ENCODE assay signal across 17 cellular contexts in genomic region chr3:119625451-119626153, GRCh38. TPM values are rescaled to one million over a fixed set of nuclear protein-coding genes. Genes with fewer than 3 reads are reported as not detected.
DNase-seq lines count a peak whose midpoint lies in the region; ATAC-seq and TF ChIP-seq lines count a peak whose summit lies in the region.
"Had no signal": no experiment of that assay in that cellular context is flagged by ENCODE, and none has a peak within 500 bp of the region (broad histone marks: within the 10 kb centered on the region; RNA-seq: fewer than 3 reads in every experiment).

No MANE protein-coding gene starts in this region.

- intact Hi-C loops in gastrocnemius medialis (cut with DNase I; ENCODE audit: low total_unique reads): no loop called here

- TF ChIP-seq CTCF in SK-N-SH (IDR thresholded peaks at IDR 0.05) (no peak), WTC11 (IDR thresholded peaks at IDR 0.05) (no peak), gastrocnemius medialis (IDR thresholded peaks at IDR 0.05 in 4 of 5, conservative IDR thresholded peaks at IDR 0.05 in 1 of 5) (no peak), upper lobe of left lung (IDR thresholded peaks at IDR 0.05) (no peak)

- H3K27me3 ChIP-seq in SK-N-SH (ENCODE audit: insufficient read depth) (no peaks in the 10 kb centered on the region), mesendoderm (ENCODE audit: insufficient read depth, low read length, poor library complexity) (no peaks in the 10 kb centered on the region), gastrocnemius medialis (no peaks in the 10 kb centered on the region), Karpas-422 (ENCODE audit: low read length) (peaks cover 4% of the 10 kb centered on the region; the same call in 1 of the 2 replicates), upper lobe of left lung (no peaks in the 10 kb centered on the region)
- H3K27me3 ChIP-seq: BLaER1 treated with 17β-estradiol and CSF1 and Interleukin-3, amounts not matched to agents 10 nM and 100 nM had no signal

- H3K36me3 Mint-ChIP-seq in WTC11: no peaks in the 10 kb centered on the region; the same call in 1 of the 2 replicates

- DNase-seq in SK-N-SH (no peak), WTC11 (ENCODE audit: low spot score) (no peak), mesendoderm (peak; percentile 67), gastrocnemius medialis (peak in 1 of 2 donors; percentile 48), Karpas-422 (no peak), HuH-7 (ENCODE audit: low spot score) (no peak), upper lobe of left lung (no peak)
- DNase-seq: 8988T, DMS79, NCI-H1105 treated with DMSO at 0.1 percent for 48 hours, NCI-H187 treated with DMSO at 0.1 percent for 48 hours, NCI-H446, NCI-H774, PC-9 had no signal

- peak overlapping the region; percentile 22 for H2AK5ac ChIP-seq in mesendoderm (ENCODE audit: low read length)

- no peak overlapping the region for H4K8ac ChIP-seq in mesendoderm (ENCODE audit: low read depth, low read length)

- H4K20me1 ChIP-seq in SK-N-SH (ENCODE audit: insufficient read depth) (no peaks in the 10 kb centered on the region), Karpas-422 (ENCODE audit: insufficient read depth, low read depth, low read length) (no peaks in the 10 kb centered on the region)
- H4K20me1 ChIP-seq: BLaER1 treated with 17β-estradiol and CSF1 and Interleukin-3, amounts not matched to agents 10 nM and 100 nM had no signal

- CTCF ChIA-PET in SK-N-SH (lab: Yijun Ruan, JAX) (interaction anchor here (1.3 to 2.2 kb wide), 4 partner anchors 10 to 64 kb away, joined by 3 to 5 read pairs (median 4); no protein-coding TSS in a partner anchor), WTC11 (lab: Charles Lee) (no interaction called here)

- TF ChIP-seq POLR2A in gastrocnemius medialis (IDR thresholded peaks at IDR 0.05): no peak
- TF ChIP-seq POLR2A in upper lobe of left lung (IDR thresholded peaks at IDR 0.05): no peak

- H3K9ac ChIP-seq in SK-N-SH (no peak overlapping the region), mesendoderm (ENCODE audit: low read length) (no peak overlapping the region), Karpas-422 (ENCODE audit: low read length) (no peak overlapping the region)
- H3K9ac ChIP-seq: BLaER1 treated with 17β-estradiol and CSF1 and Interleukin-3, amounts not matched to agents 10 nM and 100 nM had no signal

- peaks cover 5 to 9% of the 10 kb centered on the region in 2 experiments; a peak in 2 of 4 replicates for H3K4me1 ChIP-seq in SK-N-SH (ENCODE audit: control insufficient read depth in 1 of 2, insufficient read depth in 2 of 2, low read depth in 1 of 2, low read length in 1 of 2)
- H3K4me1 ChIP-seq in mesendoderm (ENCODE audit: control insufficient read depth, low read depth, low read length): peaks cover 11% of the 10 kb centered on the region
- peaks cover 69 to 76% of the 10 kb centered on the region in 2 donors for H3K4me1 ChIP-seq in gastrocnemius medialis
- H3K4me1 ChIP-seq in Karpas-422 (ENCODE audit: low read length): no peaks in the 10 kb centered on the region
- peaks cover 22 to 30% (median 26%) of the 10 kb centered on the region in 4 donors for H3K4me1 ChIP-seq in upper lobe of left lung

- H3K27ac ChIP-seq in SK-N-SH (ENCODE audit: low read depth in 2 of 2, low read length in 1 of 2) (no peak overlapping the region), mesendoderm (ENCODE audit: low read depth, low read length) (no peak overlapping the region), gastrocnemius medialis (peak overlapping the region; percentile 84 to 95 (median 90)), Karpas-422 (ENCODE audit: low read length) (no peak overlapping the region), upper lobe of left lung (peak overlapping the region in 2 of 4 donors; percentile 18 to 55)
- H3K27ac ChIP-seq: HL-60, PC-9 had no signal

- H3K56ac ChIP-seq in mesendoderm (ENCODE audit: low read length): peak overlapping the region; percentile 71

- no peaks in the 10 kb centered on the region for H3K79me2 ChIP-seq in SK-N-SH (ENCODE audit: insufficient read depth)
- H3K79me2 ChIP-seq in mesendoderm (ENCODE audit: control insufficient read depth, insufficient read depth, low read length): no peaks in the 10 kb centered on the region
- no peaks in the 10 kb centered on the region for H3K79me2 ChIP-seq in Karpas-422 (ENCODE audit: low read length)

- H3K4ac ChIP-seq in mesendoderm (ENCODE audit: low read depth, low read length): no peak overlapping the region

- no peaks in the 10 kb centered on the region for H3F3A ChIP-seq in SK-N-SH (replicated peaks; ENCODE audit: insufficient read depth)

- POLR2A ChIA-PET in SK-N-SH (lab: Yijun Ruan, JAX) (no interaction called here), WTC11 (lab: Charles Lee) (no interaction called here)

- no peak overlapping the region for H2AFZ ChIP-seq in SK-N-SH (ENCODE audit: low read depth)
- H2AFZ ChIP-seq in Karpas-422 (ENCODE audit: low read length): no peak overlapping the region
- H2AFZ ChIP-seq: PC-9 had no signal

- peak; percentile 29 for ATAC-seq in SK-N-SH treated with all-trans-retinoic acid at 6 μM for 48 hours
- peak; percentile 29 for ATAC-seq in WTC11
- peak; percentile 6 to 29 for ATAC-seq in gastrocnemius medialis
- ATAC-seq in upper lobe of left lung (ENCODE audit: low FRiP score in 2 of 2): no peak

- no peaks in the 10 kb centered on the region; the same call in 1 of the 2 replicates for H3K27me3 Mint-ChIP-seq in WTC11 (ENCODE audit: low read depth)

- H3K9me3 Mint-ChIP-seq in WTC11: peaks cover 5% of the 10 kb centered on the region; the same call in 1 of the 2 replicates

- TF ChIP-seq RAD21 in SK-N-SH (IDR thresholded peaks at IDR 0.05; ENCODE audit: low read length): no peak

- no peak overlapping the region for H3K4me2 ChIP-seq in SK-N-SH
- no peak overlapping the region for H3K4me2 ChIP-seq in mesendoderm (ENCODE audit: low read length)
- H3K4me2 ChIP-seq in Karpas-422 (ENCODE audit: low read depth, low read length, poor library complexity, severe bottlenecking): no peak overlapping the region
- H3K4me2 ChIP-seq: PC-9 had no signal

- H3K4me3 ChIP-seq in SK-N-SH (ENCODE audit: low read depth in 2 of 2, low read length in 1 of 2) (no peak overlapping the region), mesendoderm (ENCODE audit: low read length) (no peak overlapping the region), gastrocnemius medialis (no peak overlapping the region), Karpas-422 (ENCODE audit: low read length) (no peak overlapping the region), upper lobe of left lung (no peak overlapping the region)
- H3K4me3 ChIP-seq: BLaER1 treated with 17β-estradiol and CSF1 and Interleukin-3, amounts not matched to agents 10 nM and 100 nM; PC-9 had no signal

- H3K4me1 Mint-ChIP-seq in WTC11: peaks cover 20% of the 10 kb centered on the region

- H3K36me3 ChIP-seq in SK-N-SH (replicated peaks in 1 of 2; ENCODE audit: control insufficient read depth in 1 of 2, insufficient read depth in 2 of 2, low read length in 1 of 2): no peaks in the 10 kb centered on the region
- H3K36me3 ChIP-seq in mesendoderm (ENCODE audit: control insufficient read depth, insufficient read depth, low read length): no peaks in the 10 kb centered on the region
- no peaks in the 10 kb centered on the region for H3K36me3 ChIP-seq in gastrocnemius medialis
- H3K36me3 ChIP-seq in Karpas-422 (ENCODE audit: insufficient read depth, low read length): no peaks in the 10 kb centered on the region
- no peaks in the 10 kb centered on the region for H3K36me3 ChIP-seq in upper lobe of left lung
- H3K36me3 ChIP-seq: BLaER1 treated with 17β-estradiol and CSF1 and Interleukin-3, amounts not matched to agents 10 nM and 100 nM had no signal

- H3K18ac ChIP-seq in mesendoderm (ENCODE audit: low read length): no peak overlapping the region

- in situ Hi-C loops in gastrocnemius medialis (cut with MboI; ENCODE audit: low sequenced_read_pairs in 4 of 4): no loop called here

- 70% methylated on average over 5 of the region's 8 CpGs for WGBS in SK-N-SH (ENCODE audit: low lambda C conversion rate)
- no CpG with 5 or more reads among the region's 8 CpGs for WGBS in mesendoderm (ENCODE audit: extremely low coverage, insufficient coverage, low lambda C conversion rate)
- 72 to 75% methylated on average over 8 of the region's 8 CpGs for WGBS in upper lobe of left lung, 2 donors

- peak overlapping the region; percentile 4 for H2BK5ac ChIP-seq in mesendoderm (ENCODE audit: low read length)

- H3K9me2 ChIP-seq in SK-N-SH: no peaks in the 10 kb centered on the region
- H3K9me2 ChIP-seq in Karpas-422 (replicated peaks; ENCODE audit: insufficient read depth, low read length): no peaks in the 10 kb centered on the region

- H3K4me3 Mint-ChIP-seq in WTC11: no peak overlapping the region

- H3K79me1 ChIP-seq in mesendoderm (ENCODE audit: low read length): no peaks in the 10 kb centered on the region

- no peaks in the 10 kb centered on the region for H3K9me3 ChIP-seq in SK-N-SH
- H3K9me3 ChIP-seq in gastrocnemius medialis: no peaks in the 10 kb centered on the region
- H3K9me3 ChIP-seq in Karpas-422 (ENCODE audit: low read length): no peaks in the 10 kb centered on the region
- no peaks in the 10 kb centered on the region for H3K9me3 ChIP-seq in upper lobe of left lung
- H3K9me3 ChIP-seq: BLaER1 treated with 17β-estradiol and CSF1 and Interleukin-3, amounts not matched to agents 10 nM and 100 nM had no signal

- no peak for TF ChIP-seq EP300 in SK-N-SH (IDR thresholded peaks at IDR 0.05; ENCODE audit: borderline replicate concordance in 1 of 2, low read depth in 1 of 2, low read length in 1 of 2)
- TF ChIP-seq EP300 in upper lobe of left lung (IDR thresholded peaks at IDR 0.05): no peak

- H3K27ac Mint-ChIP-seq in WTC11: no peak overlapping the region

- H2BK120ac ChIP-seq in mesendoderm (ENCODE audit: low read depth, low read length): no peak overlapping the region

- H2BK15ac ChIP-seq in mesendoderm (replicated peaks; ENCODE audit: low read depth): no peak overlapping the region

- H4K5ac ChIP-seq in mesendoderm (ENCODE audit: low read length): no peak overlapping the region

- no peak overlapping the region for H3K23ac ChIP-seq in mesendoderm (ENCODE audit: low read length)

RNA-seq across cellular contexts. Expression of gene PLA1A, which starts 27.9 kb away (rescaled TPM):
- polyA plus RNA-seq in SK-N-SH (2012; rRNA removed): 0.08 TPM in 1 of 2 replicates, not detected in the other
- polyA plus RNA-seq in SK-N-SH (2012; cell fraction: cytosol; rRNA removed): 0.09 TPM in 1 of 2 replicates, not detected in the other
- 0.06 TPM in 1 of 2 replicates, not detected in the other for polyA plus RNA-seq in SK-N-SH (2012; cell fraction: nucleus; rRNA removed)
- total RNA-seq in WTC11 (2021) (0.11 TPM in 1 of 3 replicates, not detected in the others), gastrocnemius medialis (1 to 10 TPM in 3 of 4 donors, under 1 TPM in 1; 0.97 to 9.6 (median 3.2) TPM), upper lobe of left lung (10 to 100 TPM in 4 of 6 donors, 1 to 10 TPM in 2; 1.0 to 27.8 (median 14.6) TPM)
- polyA plus RNA-seq in mesendoderm (2013, experiment 1 of 2): 0.08 TPM
- polyA plus RNA-seq in mesendoderm (2013, experiment 2 of 2): 0.08 TPM
- total RNA-seq in Karpas-422 (2014; rRNA removed; shearing (Covaris generic); ENCODE audit: low replicate concordance): not detected in 2 replicates
- total RNA-seq: PC-9 had no signal

RNA-seq across cellular contexts. Expression of gene POPDC2, which starts 34.8 kb away (rescaled TPM):
- 19.9 and 38.8 TPM in 2 replicates for polyA plus RNA-seq in SK-N-SH (2012; rRNA removed)
- 21.0 and 24.0 TPM in 2 replicates for polyA plus RNA-seq in SK-N-SH (2012; cell fraction: cytosol; rRNA removed)
- polyA plus RNA-seq in SK-N-SH (2012; cell fraction: nucleus; rRNA removed): 45.1 and 48.3 TPM in 2 replicates
- 0.48 to 0.64 TPM (median 0.53 TPM) in 3 replicates for total RNA-seq in WTC11 (2021)
- polyA plus RNA-seq in mesendoderm (2013, experiment 1 of 2): 0.25 TPM
- polyA plus RNA-seq in mesendoderm (2013, experiment 2 of 2): 0.25 TPM
- 10 to 100 TPM in 3 of 4 donors, 1 to 10 TPM in 1; 7.8 to 38.9 (median 30.3) TPM for total RNA-seq in gastrocnemius medialis
- 0.32 and 1.0 TPM in 2 replicates for total RNA-seq in Karpas-422 (2014; rRNA removed; shearing (Covaris generic); ENCODE audit: low replicate concordance)
- 1 to 10 TPM; 2.0 to 5.2 (median 2.2) TPM for total RNA-seq in upper lobe of left lung

RNA-seq across cellular contexts. Expression of gene ADPRH, which starts 46.3 kb away (rescaled TPM):
- polyA plus RNA-seq in SK-N-SH (2012; rRNA removed): 0.08 TPM in 1 of 2 replicates, not detected in the other
- 0.03 TPM in 2 replicates for polyA plus RNA-seq in SK-N-SH (2012; cell fraction: cytosol; rRNA removed)
- polyA plus RNA-seq in SK-N-SH (2012; cell fraction: nucleus; rRNA removed): not detected in 2 replicates
- 3.6 to 4.3 TPM (median 4.1 TPM) in 3 replicates for total RNA-seq in WTC11 (2021)
- polyA plus RNA-seq in mesendoderm (2013, experiment 1 of 2): 2.8 TPM
- 2.5 TPM for polyA plus RNA-seq in mesendoderm (2013, experiment 2 of 2)
- total RNA-seq in gastrocnemius medialis: 10 to 100 TPM in 2 of 4 donors, 1 to 10 TPM in 2; 8.2 to 15.3 (median 10.3) TPM
- 2.9 and 3.0 TPM in 2 replicates for total RNA-seq in Karpas-422 (2014; rRNA removed; shearing (Covaris generic); ENCODE audit: low replicate concordance)
- 10 to 100 TPM; 18.9 to 33.8 (median 25.1) TPM for total RNA-seq in upper lobe of left lung

RNA-seq across cellular contexts. Expression of gene COX17, which starts 51.6 kb away (rescaled TPM):
- 15.1 and 21.5 TPM in 2 replicates for polyA plus RNA-seq in SK-N-SH (2012; rRNA removed)
- polyA plus RNA-seq in SK-N-SH (2012; cell fraction: cytosol; rRNA removed): 19.7 and 24.6 TPM in 2 replicates
- polyA plus RNA-seq in SK-N-SH (2012; cell fraction: nucleus; rRNA removed): 3.6 and 8.3 TPM in 2 replicates
- total RNA-seq in WTC11 (2021): 49.7 to 56.0 TPM (median 50.3 TPM) in 3 replicates
- polyA plus RNA-seq in mesendoderm (2013, experiment 1 of 2): 173 TPM
- 174 TPM for polyA plus RNA-seq in mesendoderm (2013, experiment 2 of 2)
- 100 to 1,000 TPM in 1 of 4 donors, 10 to 100 TPM in 3; 63.4 to 146 (median 87.5) TPM for total RNA-seq in gastrocnemius medialis
- 54.3 and 108 TPM in 2 replicates for total RNA-seq in Karpas-422 (2014; rRNA removed; shearing (Covaris generic); ENCODE audit: low replicate concordance)
- total RNA-seq in upper lobe of left lung: 10 to 100 TPM; 32.3 to 60.8 (median 51.8) TPM

Comparison
In these comparisons a context has a peak if more than half of its experiments do, and no peak if none do; other contexts are left out.
1. ATAC-seq: peak in SK-N-SH treated with all-trans-retinoic acid at 6 μM for 48 hours (single experiment), WTC11 (single experiment) and gastrocnemius medialis (2 of 2); none in upper lobe of left lung (0 of 2).
2. H3K27ac ChIP-seq: peak in gastrocnemius medialis (4 of 4); none in SK-N-SH (0 of 2), mesendoderm (single experiment) and Karpas-422 (single experiment).